15 cellular contexts compared by ENCODE assay signal in the genomic region with DNA sequence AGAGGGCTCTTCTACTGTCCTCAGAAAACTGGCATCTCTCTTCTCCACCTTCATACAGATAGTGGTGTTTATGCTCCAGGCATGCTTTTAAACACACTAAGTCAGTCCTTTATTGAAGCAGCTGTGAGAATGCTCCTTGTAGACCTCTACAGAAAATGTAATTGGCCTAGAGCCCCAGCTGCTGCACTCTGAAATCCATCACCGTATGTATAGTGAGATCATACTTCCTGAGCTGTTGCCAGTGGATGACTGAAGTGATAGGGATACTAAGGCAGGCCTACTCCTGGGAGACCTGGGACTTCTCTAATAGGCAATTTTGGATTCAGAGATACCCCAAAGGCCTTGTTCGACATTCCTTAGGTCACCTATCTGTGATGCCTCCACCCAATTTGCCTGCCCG.
"Had no signal": no experiment of that assay in that cellular context is flagged by ENCODE, and none has a peak within 500 bp of the region (broad histone marks: within the 10 kb centered on the region; RNA-seq: fewer than 3 reads in every experiment).

No MANE protein-coding gene starts in this region.

- DNase-seq: activated CD4-positive, alpha-beta T cell treated with anti-CD3 and anti-CD28 coated beads for 48 hours; activated CD8-positive, alpha-beta memory T cell treated with anti-CD3 and anti-CD28 coated beads, Interleukin-2, amount 50 U/mL, for 48 hours; activated CD8-positive, alpha-beta T cell treated with anti-CD3 and anti-CD28 coated beads, Interleukin-2, amount 10 ng/mL, durations not matched to agents 7 days and 5 days; activated naive CD4-positive, alpha-beta T cell treated with Interleukin-2 at 50 U/mL for 16 hours; central memory CD4-positive, alpha-beta T cell; effector memory CD8-positive, alpha-beta T cell; immature natural killer cell; left cardiac atrium; naive thymus-derived CD8-positive, alpha-beta T cell; psoas muscle; right lobe of liver; stimulated activated CD4-positive, alpha-beta T cell treated with anti-CD3 and anti-CD28 coated beads, Interleukin-12 subunit alpha, Interleukin-12 subunit beta, amount 100 ng/mL, for 4 hours; stimulated activated naive CD8-positive, alpha-beta T cell treated with anti-CD3 and anti-CD28 coated beads, Interleukin-15, Interleukin-2, amounts not matched to agents 100 U/mL and 50 U/mL, for 24 hours; T-helper 1 cell had no signal

- H3K27me3 ChIP-seq: right lobe of liver had no signal

- ATAC-seq: activated CD8-positive, alpha-beta T cell treated with anti-CD3 and anti-CD28 coated beads, Interleukin-2, amount 10 ng/mL, durations not matched to agents 7 days and 5 days; effector memory CD8-positive, alpha-beta T cell; left cardiac atrium; naive thymus-derived CD8-positive, alpha-beta T cell; psoas muscle; right lobe of liver; stimulated activated naive CD8-positive, alpha-beta T cell treated with anti-CD3 and anti-CD28 coated beads, Interleukin-15, Interleukin-2, amounts not matched to agents 100 U/mL and 50 U/mL, for 24 hours had no signal

- H3K4me3 ChIP-seq: coronary artery, psoas muscle, right lobe of liver had no signal

- H3K9me3 ChIP-seq: psoas muscle, right lobe of liver had no signal

- H3K36me3 ChIP-seq: right lobe of liver had no signal

- H3K27ac ChIP-seq: coronary artery, psoas muscle, right lobe of liver had no signal

- H3K4me1 ChIP-seq: psoas muscle, right lobe of liver had no signal
